Comparison of ENCODE assay signal across 8 cellular contexts in the genomic region with DNA sequence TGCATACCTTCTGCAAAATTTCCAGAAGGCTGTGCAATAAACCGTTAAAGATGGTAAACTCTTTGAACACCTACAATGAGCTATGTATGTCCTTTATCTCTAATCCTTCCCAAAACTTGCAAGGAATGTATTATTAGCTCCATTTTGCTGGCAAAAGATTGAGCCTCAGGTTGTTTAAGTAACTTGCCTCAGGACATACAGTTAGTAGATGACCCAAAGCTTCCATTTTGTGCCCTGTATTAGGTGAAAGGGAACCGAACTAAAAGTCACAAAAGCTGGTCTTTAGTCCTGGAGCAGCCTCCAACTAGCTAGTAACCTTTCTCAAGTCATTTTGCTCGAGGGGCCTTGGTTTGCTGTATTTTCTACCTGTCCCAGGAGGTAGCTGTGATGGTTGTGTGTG. TPM values are rescaled to one million over a fixed set of nuclear protein-coding genes. Genes with fewer than 3 reads are reported as not detected.
"Had no signal": no experiment of that assay in that cellular context is flagged by ENCODE, and none has a peak within 500 bp of the region (broad histone marks: within the 10 kb centered on the region; RNA-seq: fewer than 3 reads in every experiment).

No MANE protein-coding gene starts in this region.

- H3K9me3 ChIP-seq: HAP-1 had no signal

- H3K36me3 ChIP-seq: HAP-1 had no signal

- H2AFZ ChIP-seq: GM23248, GM23338 had no signal

- DNase-seq: GM23248, GOT3, H7, H9, HCEC 1CT, HFFc6 had no signal

- H3K4me2 ChIP-seq: GM23338 had no signal

- H3K9ac ChIP-seq: GM23248 had no signal

- H3K4me1 ChIP-seq: HAP-1 had no signal

- H3K27ac ChIP-seq: GM23248 had no signal

- H3K4me3 ChIP-seq: GM23248, GM23338, HAP-1 had no signal

RNA-seq across cellular contexts. Expression of a gene that starts 4.3 kb away (rescaled TPM):
- polyA plus RNA-seq: GM23248, GM23338 had no signal

RNA-seq across cellular contexts. Expression of a gene that starts 22.2 kb away (rescaled TPM):
- polyA plus RNA-seq: GM23248, GM23338 had no signal
